Comparison of ENCODE assay signal across 8 cellular contexts in genomic region chr17:1830288-1830687, GRCh38. TPM values are rescaled to one million over a fixed set of nuclear protein-coding genes. Genes with fewer than 3 reads are reported as not detected.
DNase-seq lines count a peak whose midpoint lies in the region; ATAC-seq, FAIRE-seq and TF ChIP-seq lines count a peak whose summit lies in the region.

No MANE protein-coding gene starts in this region.

- H3K36me3 ChIP-seq in DOHH2 (ENCODE audit: control insufficient read depth, low read length) (peaks cover 63% of the 10 kb centered on the region), psoas muscle (ENCODE audit: insufficient read depth in 1 of 2, low read depth in 1 of 2) (peaks cover 0 to 25% of the 10 kb centered on the region in 2 donors)

- no peaks in the 10 kb centered on the region for H3K27me3 Mint-ChIP-seq in activated CD4-positive, alpha-beta memory T cell treated with anti-CD3 and anti-CD28 coated beads for 36 hours

- H3K79me2 ChIP-seq in DOHH2 (ENCODE audit: control insufficient read depth, low read length): peaks cover 89% of the 10 kb centered on the region

- intact Hi-C loops in activated CD4-positive, alpha-beta memory T cell treated with anti-CD3 and anti-CD28 coated beads for 36 hours (cut with micrococcal nuclease): loop anchor here (1.0 kb wide), 1 partner anchor 113 kb away; no protein-coding TSS in a partner anchor
- intact Hi-C loops in psoas muscle (cut with DNase I): no loop called here

- peaks cover 8% of the 10 kb centered on the region; the same call in 1 of the 2 replicates for H3F3A ChIP-seq in DOHH2 (ENCODE audit: control insufficient read depth, insufficient read depth)

- TF ChIP-seq CTCF in DOHH2 (IDR thresholded peaks at IDR 0.05; ENCODE audit: low read depth, low read length, poor library complexity, severe bottlenecking): no peak
- no peak for TF ChIP-seq CTCF in psoas muscle (IDR thresholded peaks at IDR 0.05)

- no peaks in the 10 kb centered on the region for H3K9me3 ChIP-seq in DOHH2 (ENCODE audit: control insufficient read depth, insufficient read depth, low read length)
- no peaks in the 10 kb centered on the region for H3K9me3 ChIP-seq in psoas muscle

- H3K4me2 ChIP-seq in DOHH2 (ENCODE audit: low read length): peak overlapping the region; percentile 74

- peak overlapping the region; percentile 89 for H3K4me3 Mint-ChIP-seq in activated CD4-positive, alpha-beta memory T cell treated with anti-CD3 and anti-CD28 coated beads for 36 hours

- H4K20me1 ChIP-seq in DOHH2 (ENCODE audit: control insufficient read depth, insufficient read depth, low read depth, low read length): peaks cover 5% of the 10 kb centered on the region; the same call in 1 of the 2 replicates

- H3K4me1 ChIP-seq in DOHH2 (ENCODE audit: control insufficient read depth, low read length) (peaks cover 59% of the 10 kb centered on the region), psoas muscle (peaks cover 30% of the 10 kb centered on the region)

- H3K36me3 Mint-ChIP-seq in activated CD4-positive, alpha-beta memory T cell treated with anti-CD3 and anti-CD28 coated beads for 36 hours: peaks cover 25% of the 10 kb centered on the region

- no peak for ATAC-seq in psoas muscle
- no peak for ATAC-seq in GM21360 (IDR thresholded peaks at IDR 0.05; ENCODE audit: unreplicated experiment)
- ATAC-seq in GM18867 (IDR thresholded peaks at IDR 0.05; ENCODE audit: unreplicated experiment): no peak
- ATAC-seq in GM18520 (IDR thresholded peaks at IDR 0.05; ENCODE audit: unreplicated experiment): no peak

- H3K4me3 ChIP-seq in DOHH2 (ENCODE audit: low read length) (peak overlapping the region; percentile 97), psoas muscle (peak overlapping the region; percentile 83)
- H3K4me3 ChIP-seq in Jurkat, Clone E6-1 (ENCODE audit: low read length): peak overlapping the region; percentile 93

- H3K9me2 ChIP-seq in DOHH2 (replicated peaks; ENCODE audit: control insufficient read depth, low read length): no peaks in the 10 kb centered on the region

- POLR2A ChIA-PET in activated CD4-positive, alpha-beta memory T cell treated with anti-CD3 and anti-CD28 coated beads for 36 hours (lab: Charles Lee): interaction anchor here (1.1 to 2.1 kb wide), 2 partner anchors 110 to 114 kb away, joined by 4 to 13 read pairs; no protein-coding TSS in a partner anchor

- peak overlapping the region; percentile 83 for H3K27ac Mint-ChIP-seq in activated CD4-positive, alpha-beta memory T cell treated with anti-CD3 and anti-CD28 coated beads for 36 hours

- H3K27ac ChIP-seq in DOHH2 (ENCODE audit: low read depth, low read length) (peak overlapping the region; percentile 57), psoas muscle (peak overlapping the region; percentile 93)

- DNase-seq in Jurkat, Clone E6-1 (ENCODE audit: low read depth, low spot score): peak; percentile 69
- DNase-seq in activated CD4-positive, alpha-beta memory T cell treated with anti-CD3 and anti-CD28 coated beads for 36 hours: peak; percentile 44
- DNase-seq in frontal cortex (ENCODE audit: low spot score in 2 of 2) (peak; percentile 12 to 24), psoas muscle (no peak)

- no peaks in the 10 kb centered on the region for H3K27me3 ChIP-seq in DOHH2 (ENCODE audit: control insufficient read depth, low read length)
- no peaks in the 10 kb centered on the region for H3K27me3 ChIP-seq in psoas muscle (ENCODE audit: insufficient read depth in 3 of 3, low read length in 2 of 3)

- WGBS in psoas muscle, 3 donors: 0 to 1% (median 1%) methylated on average over 11 of the region's 11 CpGs

- no peaks in the 10 kb centered on the region for H3K9me3 Mint-ChIP-seq in activated CD4-positive, alpha-beta memory T cell treated with anti-CD3 and anti-CD28 coated beads for 36 hours

- no peak for FAIRE-seq in frontal cortex (lab: Jason Lieb, UNC)

- CTCF ChIA-PET in activated CD4-positive, alpha-beta memory T cell treated with anti-CD3 and anti-CD28 coated beads for 36 hours (lab: Charles Lee): interaction anchor here (0.9 to 1.6 kb wide), 6 partner anchors 35 to 465 kb away, joined by 3 to 5 read pairs (median 4); no protein-coding TSS in a partner anchor

- peaks cover 57% of the 10 kb centered on the region for H3K4me1 Mint-ChIP-seq in activated CD4-positive, alpha-beta memory T cell treated with anti-CD3 and anti-CD28 coated beads for 36 hours (ENCODE audit: low read depth)

RNA-seq across cellular contexts. Expression of gene RPA1, which starts 0.5 kb away (rescaled TPM):
- 202 TPM for polyA plus RNA-seq in Jurkat, Clone E6-1 (2012; ENCODE audit: insufficient read depth, insufficient read length)
- 100 to 1,000 TPM; 159 to 168 TPM for total RNA-seq in activated CD4-positive, alpha-beta memory T cell treated with anti-CD3 and anti-CD28 coated beads for 36 hours
- 19.2 TPM for total RNA-seq in frontal cortex
- total RNA-seq in psoas muscle: 10 to 100 TPM; 52.6 to 82.1 (median 75.2) TPM
- 10 to 100 TPM; 22.1 to 49.8 (median 22.7) TPM for polyA plus RNA-seq in psoas muscle

RNA-seq across cellular contexts. Expression of gene SMYD4, which starts 0.6 kb away (rescaled TPM):
- polyA plus RNA-seq in Jurkat, Clone E6-1 (2012; ENCODE audit: insufficient read depth, insufficient read length): 13.0 TPM
- total RNA-seq in activated CD4-positive, alpha-beta memory T cell treated with anti-CD3 and anti-CD28 coated beads for 36 hours: 10 to 100 TPM; 14.5 to 15.8 TPM
- 8.6 TPM for total RNA-seq in frontal cortex
- 10 to 100 TPM in 2 of 4 donors, 1 to 10 TPM in 2; 8.8 to 18.0 (median 12.7) TPM for total RNA-seq in psoas muscle
- 10 to 100 TPM in 1 of 3 donors, 1 to 10 TPM in 2; 8.0 to 22.4 (median 8.4) TPM for polyA plus RNA-seq in psoas muscle

Comparison
In these comparisons a context has a peak if more than half of its experiments do, and no peak if none do; other contexts are left out.
1. DNase-seq: peak in Jurkat, Clone E6-1 (single experiment), activated CD4-positive, alpha-beta memory T cell treated with anti-CD3 and anti-CD28 coated beads for 36 hours (single experiment) and frontal cortex (2 of 2); none in psoas muscle (0 of 2).
2. Peak in every context shown above with its lines, with median percentiles within 50 percentile points of each other: H3K4me3 ChIP-seq.